Comparison of ENCODE assay signal across 8 cellular contexts in the genomic region with DNA sequence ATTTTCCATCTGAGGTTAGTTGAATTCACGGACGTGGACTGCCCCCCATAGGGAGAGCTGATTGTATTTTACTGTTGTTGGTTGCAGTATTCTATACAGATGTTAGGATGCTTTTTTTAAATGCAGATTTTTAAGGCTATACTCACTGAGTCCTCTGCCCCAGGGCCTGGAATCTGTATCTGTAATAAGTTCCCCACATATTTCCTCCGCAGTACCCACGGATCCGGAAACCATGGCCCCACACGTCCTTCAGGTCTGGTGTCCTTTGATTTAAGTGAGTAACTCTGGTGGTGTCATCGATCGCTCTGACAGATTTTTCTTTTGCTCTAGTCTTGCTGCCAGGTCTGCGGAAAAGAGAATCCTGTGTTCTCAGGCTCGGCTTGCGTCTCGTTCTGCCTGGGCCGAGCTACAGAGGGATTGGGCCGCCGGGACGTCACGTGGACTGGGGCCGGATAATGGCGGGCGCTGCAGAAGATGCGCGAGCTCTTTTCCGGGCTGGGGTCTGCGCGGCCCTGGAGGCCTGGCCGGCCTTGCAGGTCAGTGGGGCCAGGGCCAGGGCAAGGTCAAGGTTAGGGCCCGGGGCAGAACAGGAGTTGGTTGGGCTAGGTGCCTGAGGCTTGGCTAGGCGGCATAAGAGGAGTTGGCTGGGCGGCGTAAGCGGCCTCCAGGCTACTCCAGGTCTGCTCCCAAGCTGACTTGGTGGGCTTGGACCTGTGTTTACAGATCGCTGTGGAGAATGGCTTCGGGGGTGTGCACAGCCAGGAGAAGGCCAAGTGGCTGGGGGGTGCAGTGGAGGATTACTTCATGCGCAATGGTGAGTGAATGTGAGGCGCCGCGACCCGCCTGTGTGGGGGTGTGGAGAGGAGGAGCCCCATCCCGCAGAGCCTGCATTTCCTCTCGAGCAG. TPM values are rescaled to one million over a fixed set of nuclear protein-coding genes. Genes with fewer than 3 reads are reported as not detected.
DNase-seq lines count a peak whose midpoint lies in the region; ATAC-seq and TF ChIP-seq lines count a peak whose summit lies in the region.

A gene with protein sequence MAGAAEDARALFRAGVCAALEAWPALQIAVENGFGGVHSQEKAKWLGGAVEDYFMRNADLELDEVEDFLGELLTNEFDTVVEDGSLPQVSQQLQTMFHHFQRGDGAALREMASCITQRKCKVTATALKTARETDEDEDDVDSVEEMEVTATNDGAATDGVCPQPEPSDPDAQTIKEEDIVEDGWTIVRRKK (plus strand): TSS at position 438 of the 905 bp plus-strand sequence. CDS start 18 bp downstream, at position 456.

- peak within 1 kb of the TSS; percentile 34; the same call in 1 of the 2 replicates for H3K23ac ChIP-seq in IMR-90 (ENCODE audit: low read depth, low read length)

- no peak within 1 kb of the TSS for H2BK15ac ChIP-seq in IMR-90 (ENCODE audit: low read depth, low read length)

- H3K4me2 ChIP-seq in IMR-90 (ENCODE audit: low read depth, low read length): peak within 1 kb of the TSS; percentile 80

- TF ChIP-seq POLR2A in IMR-90 (IDR thresholded peaks at IDR 0.05; ENCODE audit: low read depth, low read length): no peak

- peak; percentile 97 for ATAC-seq in GM21529 (IDR thresholded peaks at IDR 0.05; ENCODE audit: unreplicated experiment)
- ATAC-seq in IMR-90 (ENCODE audit: low read depth): peak; percentile 97

- H2AK5ac ChIP-seq in IMR-90 (ENCODE audit: low read depth, low read length): no peak within 1 kb of the TSS

- 37% methylated on average over 10 of the region's 40 CpGs; no CpG with 5 or more reads in 1 of the 2 experiments for WGBS in IMR-90 (ENCODE audit: extremely low coverage in 2 of 2, insufficient read length in 1 of 2), 2 experiments

- H3K18ac ChIP-seq in IMR-90 (ENCODE audit: low read depth, low read length): no peak within 1 kb of the TSS

- TF ChIP-seq CTCF in IMR-90 (conservative IDR thresholded peaks at IDR 0.05; ENCODE audit: low read depth, low read length) (peak; percentile 40), epithelial cell of proximal tubule (conservative IDR thresholded peaks at IDR 0.05; ENCODE audit: low read depth, low read length) (peak; percentile 27)

- intact Hi-C loops in IMR-90 (cut with micrococcal nuclease): loop anchor here (1.0 to 10.0 kb wide), 3 partner anchors 195 to 398 kb away; no protein-coding TSS in a partner anchor

- in situ Hi-C loops in IMR-90 (cut with MboI; ENCODE audit: low sequenced_read_pairs): loop anchor here (25.0 kb wide), 1 partner anchor 403 kb away; a partner anchor contains a TSS

- peak within 1 kb of the TSS; percentile 65 for H3K4ac ChIP-seq in IMR-90 (ENCODE audit: low read depth, low read length)

- peak within 1 kb of the TSS; percentile 38 for H3K27ac ChIP-seq in IMR-90 (ENCODE audit: insufficient read depth, low read length)

- H3K36me3 ChIP-seq in IMR-90 (ENCODE audit: control insufficient read depth, insufficient read depth, low read length): peaks cover 7% of the 10 kb centered on the region; the same call in 1 of the 2 replicates
- H3K36me3 ChIP-seq in mucosa of stomach (ENCODE audit: control insufficient read depth, insufficient read depth, low read length): no peaks in the 10 kb centered on the region

- H3K9me1 ChIP-seq in IMR-90 (ENCODE audit: insufficient read depth, low read length): no peaks in the 10 kb centered on the region

- H4K20me1 ChIP-seq in IMR-90 (ENCODE audit: insufficient read depth, low read length): peaks cover 3% of the 10 kb centered on the region; the same call in 1 of the 2 replicates

- peak within 1 kb of the TSS; percentile 32 to 88; a peak in 3 of 4 replicates for H4K8ac ChIP-seq in IMR-90 (ENCODE audit: low read depth in 2 of 2, low read length in 2 of 2)

- H3K79me1 ChIP-seq in IMR-90 (ENCODE audit: low read depth in 1 of 2, low read length in 2 of 2): peaks cover 3 to 10% of the 10 kb centered on the region in 2 experiments; a peak in 3 of 4 replicates

- CTCF ChIA-PET in IMR-90 (lab: Yijun Ruan, JAX): interaction anchor here (0.6 kb wide), 1 partner anchor 87 kb away, joined by 3 read pairs; no protein-coding TSS in a partner anchor

- H2AFZ ChIP-seq in IMR-90 (replicated peaks; ENCODE audit: low read length, poor library complexity): peak within 1 kb of the TSS; percentile 91

- peak within 1 kb of the TSS; percentile 28 for H2BK5ac ChIP-seq in IMR-90 (ENCODE audit: low read depth, low read length, poor library complexity, severe bottlenecking)

- POLR2A ChIA-PET in IMR-90 (lab: Charles Lee; ENCODE audit: unreplicated experiment): no interaction called here

- H3K56ac ChIP-seq in IMR-90 (ENCODE audit: extremely low read depth, insufficient read depth, low read length): peak within 1 kb of the TSS; percentile 32

- peak; percentile 45 for TF ChIP-seq RAD21 in IMR-90 (IDR thresholded peaks at IDR 0.05; ENCODE audit: low read length)

- H3K14ac ChIP-seq in IMR-90 (replicated peaks; ENCODE audit: low read depth, low read length): peak within 1 kb of the TSS; percentile 83

- H3K27me3 ChIP-seq in IMR-90 (ENCODE audit: control insufficient read depth, insufficient read depth, low read length) (peaks cover 4% of the 10 kb centered on the region; the same call in 1 of the 2 replicates), mucosa of stomach (ENCODE audit: control insufficient read depth, insufficient read depth, low read length) (no peaks in the 10 kb centered on the region)

- no TSS peak for BruUV-seq in IMR-90 (replicated peaks; lab: Mats Ljungman, UMichigan)

- H4K91ac ChIP-seq in IMR-90 (ENCODE audit: insufficient read depth, low read depth, low read length): 0 out of 2 replicates have a peak within 1 kb of the TSS, but pooled peaks have one; percentile 23

- no peak within 1 kb of the TSS for H2BK20ac ChIP-seq in IMR-90 (ENCODE audit: low read depth, low read length)

- peak within 1 kb of the TSS; percentile 82 for H4K5ac ChIP-seq in IMR-90 (ENCODE audit: low read depth, low read length)

- no peaks in the 10 kb centered on the region for H3K9me3 ChIP-seq in IMR-90 (ENCODE audit: control insufficient read depth, insufficient read depth, low read length)
- no peaks in the 10 kb centered on the region for H3K9me3 ChIP-seq in mucosa of stomach (ENCODE audit: control insufficient read depth, low read length)

- H3K9ac ChIP-seq in IMR-90 (ENCODE audit: low read depth, low read length) (peak within 1 kb of the TSS; percentile 70), mucosa of stomach (ENCODE audit: low read length) (peak within 1 kb of the TSS; percentile 84)

- peak within 1 kb of the TSS; percentile 84 for H3K4me3 ChIP-seq in IMR-90 (ENCODE audit: insufficient read depth, low read depth, low read length)
- H3K4me3 ChIP-seq in epithelial cell of proximal tubule (ENCODE audit: low read depth, low read length): peak within 1 kb of the TSS; percentile 70
- peak within 1 kb of the TSS; percentile 63 for H3K4me3 ChIP-seq in mucosa of stomach (ENCODE audit: low read length)

- H2BK120ac ChIP-seq in IMR-90 (ENCODE audit: low read depth, low read length): no peak within 1 kb of the TSS

- DNase-seq in DMS153 (lab: John Stamatoyannopoulos, UW) (peak; percentile 59), IMR-90 (peak; percentile 87), OCI-M1 (lab: John Stamatoyannopoulos, UW) (peak; percentile 89), activated T-cell treated with anti-CD3 and anti-CD28 coated beads for 4 hours (peak; percentile 61), epithelial cell of proximal tubule (ENCODE audit: low read depth) (peak; percentile 25)
- peak; percentile 77 for DNase-seq in stimulated activated CD8-positive, alpha-beta memory T cell treated with anti-CD3 and anti-CD28 coated beads, Interleukin-4, amount 100 ng/mL, for 48 hours

- H3K4me1 ChIP-seq in IMR-90 (ENCODE audit: control insufficient read depth, insufficient read depth, low read length): no peaks in the 10 kb centered on the region
- H3K4me1 ChIP-seq in mucosa of stomach (ENCODE audit: control insufficient read depth, insufficient read depth, low read length): peaks cover 6% of the 10 kb centered on the region

- peak within 1 kb of the TSS; percentile 97 for H2AK9ac ChIP-seq in IMR-90 (replicated peaks; ENCODE audit: low read depth, low read length, poor library complexity)

- dilution Hi-C loops in IMR-90 (cut with HindIII; ENCODE audit: low sequenced_read_pairs, unreplicated experiment): no loop called here

TF ChIP-seq in IMR-90, 13 proteins besides CTCF, POLR2A, EP300 and RAD21:
- TF ChIP-seq MAFK (IDR thresholded peaks at IDR 0.05; ENCODE audit: low read depth, low read length): peak; percentile 29; the same call in 1 of the 2 replicates
- TF ChIP-seq MXI1 (IDR thresholded peaks at IDR 0.05; ENCODE audit: borderline replicate concordance, low read depth, low read length): no peak
- TF ChIP-seq BHLHE40 (IDR thresholded peaks at IDR 0.05; ENCODE audit: low read depth, low read length): no peak
- no peak for TF ChIP-seq SMC3 (IDR thresholded peaks at IDR 0.05; ENCODE audit: low read depth, low read length)
- TF ChIP-seq, protein P1, sequence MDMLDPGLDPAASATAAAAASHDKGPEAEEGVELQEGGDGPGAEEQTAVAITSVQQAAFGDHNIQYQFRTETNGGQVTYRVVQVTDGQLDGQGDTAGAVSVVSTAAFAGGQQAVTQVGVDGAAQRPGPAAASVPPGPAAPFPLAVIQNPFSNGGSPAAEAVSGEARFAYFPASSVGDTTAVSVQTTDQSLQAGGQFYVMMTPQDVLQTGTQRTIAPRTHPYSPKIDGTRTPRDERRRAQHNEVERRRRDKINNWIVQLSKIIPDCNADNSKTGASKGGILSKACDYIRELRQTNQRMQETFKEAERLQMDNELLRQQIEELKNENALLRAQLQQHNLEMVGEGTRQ (IDR thresholded peaks at IDR 0.05; ENCODE audit: low read depth, low read length): peak; percentile 92
TF ChIP-seq in IMR-90: peak in this region for 2.

RNA-seq across cellular contexts. Expression of the gene that starts here (rescaled TPM):
- total RNA-seq in IMR-90 (2012; rRNA removed): 8.8 and 14.4 TPM in 2 replicates
- polyA plus RNA-seq in IMR-90 (2012; rRNA removed): 20.4 and 22.1 TPM in 2 replicates
- 12.5 and 20.2 TPM in 2 replicates for polyA plus RNA-seq in IMR-90 (2012; cell fraction: cytosol; rRNA removed)
- 4.4 and 10.8 TPM in 2 replicates for polyA plus RNA-seq in IMR-90 (2012; cell fraction: nucleus; rRNA removed; ENCODE audit: low replicate concordance)
- 13.2 and 14.3 TPM in 2 replicates for total RNA-seq in epithelial cell of proximal tubule

Comparison
In these comparisons a context has a peak if more than half of its experiments do, and no peak if none do; other contexts are left out.
1. Peak in every context shown above with its lines: DNase-seq, ATAC-seq, H3K4me3 ChIP-seq and H3K27ac ChIP-seq.
2. DNase-seq: peak in every context shown above with its lines; median percentile 89 in OCI-M1; 87 in IMR-90; 77 in stimulated activated CD8-positive, alpha-beta memory T cell treated with anti-CD3 and anti-CD28 coated beads, Interleukin-4, amount 100 ng/mL, for 48 hours; 61 in activated T-cell treated with anti-CD3 and anti-CD28 coated beads for 4 hours; 59 in DMS153; 25 in epithelial cell of proximal tubule.